In genomic region chr11:88553204-88553603, GRCh38 we compare ENCODE assay signal across 24 cellular contexts.
A peak's percentile ranks its signal among the peaks of the same experiment; 100 is the strongest.
DNase-seq lines count a peak whose midpoint lies in the region; FAIRE-seq and TF ChIP-seq lines count a peak whose summit lies in the region.
"Had no signal": no experiment of that assay in that cellular context is flagged by ENCODE, and none has a peak within 500 bp of the region (broad histone marks: within the 10 kb centered on the region; RNA-seq: fewer than 3 reads in every experiment).

No MANE protein-coding gene starts in this region.

- H2AFZ ChIP-seq in astrocyte (ENCODE audit: low read depth, low read length), result peak overlapping the region; percentile 31
- H2AFZ ChIP-seq: hepatocyte had no signal

- peaks cover 1% of the 10 kb centered on the region for H3K27me3 Mint-ChIP-seq in astrocyte (ENCODE audit: low read depth, unreplicated experiment)

- H3K4me1 ChIP-seq in astrocyte (ENCODE audit: insufficient read depth, low read length) (peaks cover 18% of the 10 kb centered on the region), vagina (peaks cover 15% of the 10 kb centered on the region)
- H3K4me1 ChIP-seq: HAP-1, right atrium auricular region had no signal

- no peaks in the 10 kb centered on the region for H3K9me3 ChIP-seq in astrocyte (ENCODE audit: insufficient read depth, low read depth, low read length)
- H3K9me3 ChIP-seq in vagina, result no peaks in the 10 kb centered on the region
- H3K9me3 ChIP-seq in MG63, result no peaks in the 10 kb centered on the region
- H3K9me3 ChIP-seq: HAP-1, ovary, right atrium auricular region had no signal

- no peak overlapping the region for H3K9ac ChIP-seq in astrocyte (ENCODE audit: low read length)

- no peaks in the 10 kb centered on the region for H3K36me3 Mint-ChIP-seq in astrocyte (ENCODE audit: low read depth, unreplicated experiment)
- H3K36me3 Mint-ChIP-seq: CD8-positive, alpha-beta memory T cell; natural killer cell treated with Interleukin-12 subunit alpha and Interleukin-12 subunit beta and Interleukin-15 and Interleukin-18, amount 100 ng/mL, for 72 hours had no signal

- TF ChIP-seq CTCF in astrocyte (IDR thresholded peaks at IDR 0.05; ENCODE audit: insufficient read depth, low read depth, low read length) (no peak), vagina (IDR thresholded peaks at IDR 0.05) (no peak)

- intact Hi-C loops in vagina (cut with DNase I), result no loop called here

- DNase-seq in GM04503 (ENCODE audit: low read depth), result peak; percentile 22
- DNase-seq in astrocyte (ENCODE audit: low read depth), result peak; percentile 16
- DNase-seq in islet precursor cell, result peak; percentile 57
- no peak for DNase-seq in vagina (ENCODE audit: extremely low spot score in 2 of 2)
- DNase-seq in pons (ENCODE audit: low spot score), result no peak
- no peak for DNase-seq in MG63
- no peak for DNase-seq in NCI-H2029 treated with DMSO at 0.1 percent for 48 hours (lab: John Stamatoyannopoulos, UW)
- DNase-seq: activated CD4-positive, alpha-beta T cell treated with anti-CD3 and anti-CD28 coated beads, Interleukin-2, amount 10 ng/mL, durations not matched to agents 24 days and 14 days; activated naive CD4-positive, alpha-beta T cell treated with anti-CD3 and anti-CD28 coated beads for 36 hours; activated T-cell treated with anti-CD3 and anti-CD28 coated beads, Interleukin-2, amount 50 U/mL, for 72 hours; AML-193; CD8-positive, alpha-beta memory T cell; DMS153; foreskin melanocyte; GF-D8; ovary; WERI-Rb-1 had no signal

- no peak overlapping the region for H3K4me3 Mint-ChIP-seq in astrocyte (ENCODE audit: unreplicated experiment)
- H3K4me3 Mint-ChIP-seq: activated CD4-positive, alpha-beta T cell treated with anti-CD3 and anti-CD28 coated beads, Interleukin-2, amount 10 ng/mL, durations not matched to agents 24 days and 14 days; activated naive CD4-positive, alpha-beta T cell treated with anti-CD3 and anti-CD28 coated beads for 36 hours; activated T-cell treated with anti-CD3 and anti-CD28 coated beads, Interleukin-2, amount 50 U/mL, for 72 hours; CD8-positive, alpha-beta memory T cell; dendritic cell treated with granulocyte-macrophage colony-stimulating factor and Interleukin-4, amounts not matched to agents 40 ng/mL and 50 ng/mL, for 4 days; natural killer cell treated with Interleukin-12 subunit alpha and Interleukin-12 subunit beta and Interleukin-15 and Interleukin-18, amount 100 ng/mL, for 72 hours had no signal

- no peak for TF ChIP-seq POLR2A in vagina (IDR thresholded peaks at IDR 0.05)

- H3K27me3 ChIP-seq in astrocyte (ENCODE audit: insufficient read depth, low read length), result no peaks in the 10 kb centered on the region
- no peaks in the 10 kb centered on the region for H3K27me3 ChIP-seq in vagina
- H3K27me3 ChIP-seq in MG63, result no peaks in the 10 kb centered on the region
- H3K27me3 ChIP-seq: hepatocyte, ovary, right atrium auricular region had no signal

- H3K27ac Mint-ChIP-seq in astrocyte (ENCODE audit: unreplicated experiment), result peak overlapping the region; percentile 1
- H3K27ac Mint-ChIP-seq: activated CD4-positive, alpha-beta T cell treated with anti-CD3 and anti-CD28 coated beads, Interleukin-2, amount 10 ng/mL, durations not matched to agents 24 days and 14 days; activated naive CD4-positive, alpha-beta T cell treated with anti-CD3 and anti-CD28 coated beads for 36 hours; activated T-cell treated with anti-CD3 and anti-CD28 coated beads, Interleukin-2, amount 50 U/mL, for 72 hours; dendritic cell treated with granulocyte-macrophage colony-stimulating factor and Interleukin-4, amounts not matched to agents 40 ng/mL and 50 ng/mL, for 4 days; natural killer cell treated with Interleukin-12 subunit alpha and Interleukin-12 subunit beta and Interleukin-15 and Interleukin-18, amount 100 ng/mL, for 72 hours had no signal

- no peaks in the 10 kb centered on the region for H4K20me1 ChIP-seq in astrocyte (ENCODE audit: insufficient read depth, low read length)

- FAIRE-seq in astrocyte (lab: Jason Lieb, UNC), result no peak

- peaks cover 20% of the 10 kb centered on the region for H3K4me1 Mint-ChIP-seq in astrocyte (ENCODE audit: low read depth, unreplicated experiment)
- H3K4me1 Mint-ChIP-seq: CD8-positive, alpha-beta memory T cell had no signal

- H3K36me3 ChIP-seq in astrocyte (ENCODE audit: insufficient read depth, low read length), result no peaks in the 10 kb centered on the region
- H3K36me3 ChIP-seq in vagina, result no peaks in the 10 kb centered on the region
- no peaks in the 10 kb centered on the region for H3K36me3 ChIP-seq in MG63
- H3K36me3 ChIP-seq: HAP-1, ovary, right atrium auricular region, WERI-Rb-1 had no signal

- no peak overlapping the region for H3K4me2 ChIP-seq in astrocyte (ENCODE audit: low read length)
- H3K4me2 ChIP-seq: hepatocyte had no signal

- H3K4me3 ChIP-seq in astrocyte (ENCODE audit: insufficient read depth, low read depth, low read length) (no peak overlapping the region), vagina (no peak overlapping the region), MG63 (no peak overlapping the region)
- H3K4me3 ChIP-seq: GM12878, HAP-1, hepatocyte, ovary, right atrium auricular region had no signal

- H3K27ac ChIP-seq in astrocyte (ENCODE audit: low read depth, low read length), result no peak overlapping the region
- H3K27ac ChIP-seq in vagina, result peak overlapping the region; percentile 24
- H3K27ac ChIP-seq: hepatocyte, HL-60, ovary, right atrium auricular region, WERI-Rb-1 had no signal

- H3K79me2 ChIP-seq in astrocyte (ENCODE audit: insufficient read depth, low read length), result no peaks in the 10 kb centered on the region
- H3K79me2 ChIP-seq: hepatocyte had no signal

- no peaks in the 10 kb centered on the region for H3K9me3 Mint-ChIP-seq in astrocyte (ENCODE audit: unreplicated experiment)
- H3K9me3 Mint-ChIP-seq: activated CD4-positive, alpha-beta T cell treated with anti-CD3 and anti-CD28 coated beads, Interleukin-2, amount 10 ng/mL, durations not matched to agents 24 days and 14 days; activated naive CD4-positive, alpha-beta T cell treated with anti-CD3 and anti-CD28 coated beads for 36 hours; activated T-cell treated with anti-CD3 and anti-CD28 coated beads, Interleukin-2, amount 50 U/mL, for 72 hours; CD8-positive, alpha-beta memory T cell; dendritic cell treated with granulocyte-macrophage colony-stimulating factor and Interleukin-4, amounts not matched to agents 40 ng/mL and 50 ng/mL, for 4 days; natural killer cell treated with Interleukin-12 subunit alpha and Interleukin-12 subunit beta and Interleukin-15 and Interleukin-18, amount 100 ng/mL, for 72 hours had no signal

Comparison
In these comparisons a context has a peak if more than half of its experiments do, and no peak if none do; other contexts are left out.
1. DNase-seq: peak in GM04503 (single experiment), astrocyte (single experiment) and islet precursor cell (single experiment); none in vagina (0 of 2), pons (single experiment), MG63 (single experiment) and NCI-H2029 treated with DMSO at 0.1 percent for 48 hours (single experiment).